ENCODE assay signal across 1 cellular context in the genomic region with DNA sequence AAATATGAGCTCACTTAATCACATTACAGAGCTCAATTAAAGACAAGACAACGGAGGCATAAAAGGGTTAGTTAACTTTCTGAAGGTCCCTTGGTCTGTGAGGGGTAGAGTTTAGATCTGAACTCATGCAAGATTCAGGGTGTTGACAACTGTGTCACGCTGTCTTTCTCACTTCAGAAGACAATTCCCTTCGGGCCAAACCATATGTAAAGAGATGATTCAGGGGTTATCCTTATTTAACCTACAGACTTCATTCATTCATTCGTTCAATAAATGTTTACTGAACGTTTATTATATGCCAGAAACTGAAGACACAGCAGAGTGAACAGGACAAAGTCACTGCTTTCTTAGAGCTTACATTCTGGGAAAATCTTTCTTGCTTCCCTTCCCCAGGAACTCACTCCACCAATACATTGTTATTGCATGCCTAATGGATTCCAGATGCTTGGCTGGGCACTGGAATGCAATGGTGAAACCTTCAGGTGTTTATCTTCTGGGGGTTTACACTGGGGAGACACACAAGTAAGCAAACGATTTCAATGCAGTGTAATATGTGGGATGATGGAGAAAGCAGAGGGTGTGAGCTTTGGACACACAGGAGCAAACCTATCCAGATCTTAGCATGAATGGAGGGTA.
TF ChIP-seq lines count a peak whose summit lies in the region.

No MANE protein-coding gene starts in this region.

TF ChIP-seq in SK-N-SH, 30 proteins besides CTCF, POLR2A, EP300 and RAD21 (continued from another document):
- TF ChIP-seq CHD2 (IDR thresholded peaks at IDR 0.05; ENCODE audit: low read length, partially characterized antibody) = no peak
- no peak for TF ChIP-seq TAF1 (IDR thresholded peaks at IDR 0.05; ENCODE audit: borderline replicate concordance, low read depth, low read length)
- no peak for TF ChIP-seq GABPA (IDR thresholded peaks at IDR 0.05; ENCODE audit: low read depth)
